Comparison of ENCODE assay signal across 8 cellular contexts in the genomic region with DNA sequence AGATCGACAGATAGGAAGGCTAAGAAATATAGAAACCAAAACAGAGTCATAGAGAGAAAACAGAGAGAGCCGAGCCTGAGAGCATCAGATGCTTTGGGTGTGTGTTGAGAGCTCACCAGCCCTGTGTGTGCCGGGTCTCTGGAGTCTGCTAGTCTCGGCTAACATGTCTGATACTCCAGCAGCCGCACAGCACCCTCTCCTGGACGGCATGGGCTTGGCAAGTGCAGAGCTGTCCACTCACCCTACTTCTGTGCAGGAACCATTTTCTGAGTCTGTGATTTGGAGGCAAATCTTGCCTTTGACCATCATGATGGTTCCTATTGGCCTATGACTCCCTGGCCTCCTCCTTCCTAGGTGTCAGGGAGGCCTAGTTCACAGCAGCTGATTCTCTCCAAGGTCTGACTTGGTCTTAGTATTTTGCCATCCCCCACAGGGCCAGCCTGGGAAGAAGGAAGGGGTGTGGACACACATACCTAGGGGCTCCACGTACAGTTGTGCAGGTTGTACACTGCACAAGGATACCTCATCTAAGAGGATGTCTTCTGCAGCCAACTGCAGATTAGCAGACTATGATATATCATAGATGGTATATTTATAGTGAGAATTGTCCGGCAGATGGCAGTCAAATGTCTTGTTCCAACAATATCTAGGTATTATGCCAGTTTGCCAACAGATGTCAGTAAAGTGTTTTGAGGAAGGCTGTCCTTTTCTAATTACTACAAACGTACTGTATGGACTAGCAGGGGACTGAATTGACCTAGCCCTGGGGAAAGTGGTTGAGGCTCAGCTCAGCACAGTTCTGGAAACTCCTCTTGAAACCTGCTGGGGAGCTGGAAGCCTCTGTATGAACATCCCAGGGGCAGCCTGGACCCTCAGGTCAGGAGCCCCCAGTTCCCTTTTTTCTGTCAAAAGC. TPM values are rescaled to one million over a fixed set of nuclear protein-coding genes. Genes with fewer than 3 reads are reported as not detected.
DNase-seq lines count a peak whose midpoint lies in the region; ATAC-seq and TF ChIP-seq lines count a peak whose summit lies in the region.

No MANE protein-coding gene starts in this region.

- H3K27me3 ChIP-seq in BLaER1 (no peaks in the 10 kb centered on the region), left lung (no peaks in the 10 kb centered on the region)

- ATAC-seq in GM19351 (IDR thresholded peaks at IDR 0.05; ENCODE audit: unreplicated experiment) (peak; percentile 96), HG03457 (IDR thresholded peaks at IDR 0.05; ENCODE audit: unreplicated experiment) (peak; percentile 60), left lung (peak; percentile 98)

- H4K20me1 ChIP-seq in BLaER1: no peaks in the 10 kb centered on the region

- H3K36me3 ChIP-seq in BLaER1 (no peaks in the 10 kb centered on the region), left lung (peaks cover 0 to 51% of the 10 kb centered on the region in 2 donors)

- peak overlapping the region; percentile 3; the same call in 1 of the 2 replicates for H3K9ac ChIP-seq in BLaER1

- intact Hi-C loops in left lung (cut with DNase I): loop anchor here in 1 of 2 donors (2.0 to 5.0 kb wide), 2 partner anchors 194 to 252 kb away; no protein-coding TSS in a partner anchor

- peak overlapping the region; percentile 61 for H3K4me2 ChIP-seq in BLaER1

- H3K4me3 ChIP-seq in BLaER1: no peak overlapping the region
- no peak overlapping the region for H3K4me3 ChIP-seq in left lung

- peak; percentile 81 to 94 for TF ChIP-seq CTCF in left lung (IDR thresholded peaks at IDR 0.05)

- H3K9me3 ChIP-seq in BLaER1: no peaks in the 10 kb centered on the region
- H3K9me3 ChIP-seq in left lung: no peaks in the 10 kb centered on the region

- DNase-seq in NCI-H510A treated with DMSO at 0.1 percent for 48 hours (lab: John Stamatoyannopoulos, UW) (peak; percentile 98), cerebellar nuclear complex (lab: John Stamatoyannopoulos, UW) (peak; percentile 26 to 65), left lung (peak; percentile 91 to 95)
- peak; percentile 79 for DNase-seq in activated CD4-positive, alpha-beta T cell treated with anti-CD3 and anti-CD28 coated beads for 1 hour
- DNase-seq in stimulated activated CD4-positive, alpha-beta T cell treated with anti-CD3 and anti-CD28 coated beads, Interleukin-4, amount 100 ng/mL, for 1 hour: peak; percentile 89

- H3K4me1 ChIP-seq in BLaER1: peaks cover 36% of the 10 kb centered on the region
- H3K4me1 ChIP-seq in left lung: peaks cover 0 to 26% of the 10 kb centered on the region in 2 donors

- H3K27ac ChIP-seq in BLaER1 (peak overlapping the region; percentile 19; the same call in 1 of the 2 replicates), left lung (peak overlapping the region in 1 of 2 donors; percentile 50)

RNA-seq across cellular contexts. Expression of a gene that starts 13.0 kb away (rescaled TPM):
- 10 to 100 TPM; 24.7 to 60.3 TPM for total RNA-seq in left lung

RNA-seq across cellular contexts. Expression of a gene that starts 32.4 kb away (rescaled TPM):
- 100 to 1,000 TPM; 189 to 192 TPM for total RNA-seq in left lung

Comparison
In these comparisons a context has a peak if more than half of its experiments do, and no peak if none do; other contexts are left out.
1. DNase-seq: peak in every context shown above with its lines; median percentile 98 in NCI-H510A treated with DMSO at 0.1 percent for 48 hours; 93 in left lung; 89 in stimulated activated CD4-positive, alpha-beta T cell treated with anti-CD3 and anti-CD28 coated beads, Interleukin-4, amount 100 ng/mL, for 1 hour; 79 in activated CD4-positive, alpha-beta T cell treated with anti-CD3 and anti-CD28 coated beads for 1 hour; 46 in cerebellar nuclear complex.